Comparison of ENCODE assay signal across 16 cellular contexts in genomic region chr9:125393426-125393825, GRCh38.
A peak's percentile ranks its signal among the peaks of the same experiment; 100 is the strongest.
DNase-seq lines count a peak whose midpoint lies in the region; ATAC-seq and TF ChIP-seq lines count a peak whose summit lies in the region.
"Had no signal": no experiment of that assay in that cellular context is flagged by ENCODE, and none has a peak within 500 bp of the region (broad histone marks: within the 10 kb centered on the region; RNA-seq: fewer than 3 reads in every experiment).

No MANE protein-coding gene starts in this region.

- ATAC-seq in GM18520 (IDR thresholded peaks at IDR 0.05; ENCODE audit: unreplicated experiment), result peak; percentile 56

- no peaks in the 10 kb centered on the region for H3K9me3 Mint-ChIP-seq in chondrocyte (ENCODE audit: low read depth)
- H3K9me3 Mint-ChIP-seq: activated B cell treated with CpG ODN at 0.5 μM for 24 hours; T-helper 1 cell treated with Interleukin-12 subunit alpha and Interleukin-12 subunit beta and Interleukin-4 antibody, amounts not matched to agents 30 μg/mL and 1 μg/mL, for 36 hours had no signal

- no peaks in the 10 kb centered on the region for H3K36me3 ChIP-seq in fibroblast of lung (ENCODE audit: control insufficient read depth, insufficient read depth, low read length)
- H3K36me3 ChIP-seq: sigmoid colon had no signal

- peak; percentile 39 for DNase-seq in AG10803 (ENCODE audit: low read depth)
- DNase-seq in RKO (ENCODE audit: low spot score), result peak; percentile 51
- DNase-seq in fibroblast of lung (ENCODE audit: low read depth in 2 of 2), result peak; percentile 23 to 77
- no peak for DNase-seq in chondrocyte (ENCODE audit: low spot score)
- DNase-seq in SW480 (ENCODE audit: low spot score), result no peak
- no peak for DNase-seq in putamen (ENCODE audit: low spot score)
- no peak for DNase-seq in NCI-H1105 (lab: John Stamatoyannopoulos, UW)
- DNase-seq: activated B cell treated with CpG ODN at 0.5 μM for 24 hours, AML-193, KG1, NCI-H1092 treated with DMSO at 0.1 percent for 48 hours, NCI-H2171, sigmoid colon had no signal

- H3K4me1 ChIP-seq in fibroblast of lung (ENCODE audit: control insufficient read depth, extremely low read depth, insufficient read depth, low read length), result no peaks in the 10 kb centered on the region
- H3K4me1 ChIP-seq: sigmoid colon had no signal

- no peak overlapping the region for H3K9ac ChIP-seq in fibroblast of lung (ENCODE audit: insufficient read depth, low read length)

- no peaks in the 10 kb centered on the region for H3K36me3 Mint-ChIP-seq in chondrocyte (ENCODE audit: low read depth)

- H3K9me3 ChIP-seq in fibroblast of lung (ENCODE audit: control insufficient read depth, insufficient read depth, low read depth, low read length), result no peaks in the 10 kb centered on the region
- H3K9me3 ChIP-seq: sigmoid colon had no signal

- H3K4me3 Mint-ChIP-seq in chondrocyte (ENCODE audit: unreplicated experiment), result no peak overlapping the region
- H3K4me3 Mint-ChIP-seq: activated B cell treated with CpG ODN at 0.5 μM for 24 hours; T-helper 1 cell treated with Interleukin-12 subunit alpha and Interleukin-12 subunit beta and Interleukin-4 antibody, amounts not matched to agents 30 μg/mL and 1 μg/mL, for 36 hours had no signal

- H3K4me3 ChIP-seq in AG10803 (ENCODE audit: low read length) (no peak overlapping the region), fibroblast of lung (replicated peaks in 1 of 4; ENCODE audit: control extremely low read depth in 1 of 4, insufficient read depth in 1 of 4, low read depth in 3 of 4, low read length in 4 of 4) (no peak overlapping the region)
- H3K4me3 ChIP-seq: hepatocyte, sigmoid colon had no signal

- no peak overlapping the region for H3K4me2 ChIP-seq in fibroblast of lung (ENCODE audit: extremely low read depth, insufficient read depth, low read length)
- H3K4me2 ChIP-seq: hepatocyte had no signal

- no peaks in the 10 kb centered on the region for H3K27me3 ChIP-seq in fibroblast of lung (ENCODE audit: control insufficient read depth, insufficient read depth, low read length)
- H3K27me3 ChIP-seq: hepatocyte, sigmoid colon had no signal

- H4K20me1 ChIP-seq in fibroblast of lung (ENCODE audit: control insufficient read depth, extremely low read depth, insufficient read depth, low read length), result no peaks in the 10 kb centered on the region

- H2AFZ ChIP-seq in fibroblast of lung (ENCODE audit: low read length), result no peak overlapping the region
- H2AFZ ChIP-seq: hepatocyte had no signal

- TF ChIP-seq CTCF in AG10803 (conservative IDR thresholded peaks at IDR 0.05; ENCODE audit: low read length) (no peak), fibroblast of lung (conservative IDR thresholded peaks at IDR 0.05 in 1 of 2, IDR thresholded peaks at IDR 0.05 in 1 of 2; ENCODE audit: low read depth in 1 of 2, low read length in 2 of 2) (no peak), chondrocyte (IDR thresholded peaks at IDR 0.05) (no peak)

- H3K4me1 Mint-ChIP-seq in chondrocyte (ENCODE audit: low read depth), result no peaks in the 10 kb centered on the region
- H3K4me1 Mint-ChIP-seq: activated B cell treated with CpG ODN at 0.5 μM for 24 hours had no signal

- H3K79me2 ChIP-seq in fibroblast of lung (ENCODE audit: control insufficient read depth, insufficient read depth, low read length), result no peaks in the 10 kb centered on the region
- H3K79me2 ChIP-seq: hepatocyte had no signal

- H3K27me3 Mint-ChIP-seq in chondrocyte (ENCODE audit: low read depth), result no peaks in the 10 kb centered on the region

- H3K27ac ChIP-seq in fibroblast of lung (ENCODE audit: insufficient read depth, low read length), result no peak overlapping the region
- H3K27ac ChIP-seq: hepatocyte, sigmoid colon had no signal

- H3K27ac Mint-ChIP-seq in chondrocyte (ENCODE audit: unreplicated experiment), result no peak overlapping the region
- H3K27ac Mint-ChIP-seq: activated B cell treated with CpG ODN at 0.5 μM for 24 hours; T-helper 1 cell treated with Interleukin-12 subunit alpha and Interleukin-12 subunit beta and Interleukin-4 antibody, amounts not matched to agents 30 μg/mL and 1 μg/mL, for 36 hours had no signal

Comparison
In these comparisons a context has a peak if more than half of its experiments do, and no peak if none do; other contexts are left out.
1. DNase-seq: peak in AG10803 (single experiment), RKO (single experiment) and fibroblast of lung (2 of 2); none in chondrocyte (single experiment), SW480 (single experiment), putamen (single experiment) and NCI-H1105 (single experiment).